Comparison of ENCODE assay signal across 18 cellular contexts in the genomic region with DNA sequence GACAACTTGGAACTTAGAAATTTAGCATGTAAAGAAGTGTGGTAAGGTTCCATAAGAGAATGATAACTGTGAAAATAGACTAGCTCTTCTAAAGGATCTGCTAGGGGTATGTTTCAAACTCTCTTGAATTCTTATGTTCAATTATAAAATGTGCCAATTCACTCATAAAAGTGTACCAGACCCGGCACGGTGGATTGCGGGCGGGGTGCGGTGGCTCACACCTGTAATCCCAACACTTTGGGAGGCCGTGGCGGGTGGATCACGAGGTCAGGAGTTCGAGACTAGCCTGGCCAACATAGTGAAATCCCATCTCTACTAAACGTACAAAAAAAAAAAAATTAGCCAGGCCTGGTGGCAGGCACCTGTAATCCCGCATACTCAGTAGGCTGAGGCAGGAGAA.
DNase-seq lines count a peak whose midpoint lies in the region; ATAC-seq and TF ChIP-seq lines count a peak whose summit lies in the region.
"Had no signal": no experiment of that assay in that cellular context is flagged by ENCODE, and none has a peak within 500 bp of the region (broad histone marks: within the 10 kb centered on the region; RNA-seq: fewer than 3 reads in every experiment).

No MANE protein-coding gene starts in this region.

- H3K4me1 ChIP-seq in heart right ventricle (peaks cover 3 to 42% (median 30%) of the 10 kb centered on the region in 9 donors), RWPE2 (ENCODE audit: insufficient read depth, poor library complexity, severe bottlenecking) (peaks cover 17% of the 10 kb centered on the region), gastroesophageal sphincter (peaks cover 0 to 30% (median 7%) of the 10 kb centered on the region in 3 donors), spleen (peaks cover 0 to 6% (median 2%) of the 10 kb centered on the region in 6 donors)
- H3K4me1 ChIP-seq: HAP-1 had no signal

- H3K36me3 ChIP-seq in heart right ventricle (no peaks in the 10 kb centered on the region), RWPE2 (ENCODE audit: low read depth) (no peaks in the 10 kb centered on the region), gastroesophageal sphincter (no peaks in the 10 kb centered on the region), spleen (no peaks in the 10 kb centered on the region)
- H3K36me3 ChIP-seq: HAP-1 had no signal

- TF ChIP-seq CTCF in heart right ventricle (IDR thresholded peaks at IDR 0.05) (no peak), RWPE2 (IDR thresholded peaks at IDR 0.05; ENCODE audit: poor library complexity, severe bottlenecking) (no peak), gastroesophageal sphincter (IDR thresholded peaks at IDR 0.05) (no peak), spleen (IDR thresholded peaks at IDR 0.05 in 8 of 11, conservative IDR thresholded peaks at IDR 0.05 in 3 of 11) (no peak), foreskin fibroblast (IDR thresholded peaks at IDR 0.05; ENCODE audit: low read depth, low read length) (no peak)

- ATAC-seq in heart right ventricle, result no peak
- no peak for ATAC-seq in RWPE2 (ENCODE audit: low read depth)
- peak; percentile 3 for ATAC-seq in gastroesophageal sphincter
- ATAC-seq in GM19397 (IDR thresholded peaks at IDR 0.05; ENCODE audit: unreplicated experiment), result no peak
- ATAC-seq in HG02884 (IDR thresholded peaks at IDR 0.05; ENCODE audit: unreplicated experiment), result no peak

- H3K27me3 ChIP-seq in heart right ventricle (no peaks in the 10 kb centered on the region), RWPE2 (ENCODE audit: insufficient read depth, poor library complexity, severe bottlenecking) (no peaks in the 10 kb centered on the region), gastroesophageal sphincter (no peaks in the 10 kb centered on the region), spleen (replicated peaks in 1 of 7) (no peaks in the 10 kb centered on the region)

- H3K4me3 ChIP-seq in heart right ventricle (no peak overlapping the region), RWPE2 (ENCODE audit: severe bottlenecking) (no peak overlapping the region), gastroesophageal sphincter (no peak overlapping the region), spleen (no peak overlapping the region), foreskin fibroblast (ENCODE audit: low read depth in 1 of 2, low read length in 2 of 2) (no peak overlapping the region)
- H3K4me3 ChIP-seq: HAP-1 had no signal

- WGBS in heart right ventricle, 2 donors, result 89 to 95% methylated on average over 11 of the region's 11 CpGs
- 88% methylated on average over 11 of the region's 11 CpGs; no CpG with 5 or more reads in 1 of the 2 donors for WGBS in gastroesophageal sphincter (ENCODE audit: low coverage in 1 of 2), 2 donors
- WGBS in spleen, 5 donors, result 85 to 93% (median 86%) methylated on average over 11 of the region's 11 CpGs

- TF ChIP-seq POLR2A in gastroesophageal sphincter (IDR thresholded peaks at IDR 0.05) (no peak), spleen (IDR thresholded peaks at IDR 0.05) (no peak)

- TF ChIP-seq EP300 in gastroesophageal sphincter (IDR thresholded peaks at IDR 0.05), result no peak

- H3K9me3 ChIP-seq in heart right ventricle, result peaks cover 0 to 9% (median 0%) of the 10 kb centered on the region in 11 donors
- no peaks in the 10 kb centered on the region for H3K9me3 ChIP-seq in RWPE2 (ENCODE audit: severe bottlenecking)
- H3K9me3 ChIP-seq in gastroesophageal sphincter, result peaks cover 0 to 5% (median 0%) of the 10 kb centered on the region in 3 donors
- H3K9me3 ChIP-seq in spleen, result peaks cover 0 to 9% (median 0%) of the 10 kb centered on the region in 8 donors
- H3K9me3 ChIP-seq: HAP-1 had no signal

- intact Hi-C loops in heart right ventricle (cut with DNase I), result loop anchor here in 1 of 10 donors (10.0 kb wide), 1 partner anchor 51 kb away; no protein-coding TSS in a partner anchor
- intact Hi-C loops in cardiac septum (cut with DNase I), result loop anchor here (5.0 kb wide), 1 partner anchor 48 kb away; no protein-coding TSS in a partner anchor
- intact Hi-C loops in spleen (cut with DNase I; ENCODE audit: low total_unique reads), result no loop called here

- DNase-seq in heart right ventricle (no peak), cardiac septum (ENCODE audit: low spot score) (no peak), RWPE2 (ENCODE audit: low spot score) (no peak), spleen (no peak), foreskin fibroblast (no peak)
- DNase-seq: MV-4-11; NCI-H1417 treated with DMSO at 0.1 percent for 48 hours; NCI-H1930; NCI-H2171; NCI-H446 treated with DMSO at 0.1 percent for 48 hours; NK-92 treated with Interleukin-12 subunit alpha and Interleukin-12 subunit beta, amount 100 ng/mL, for 24 hours; RPMI8226 had no signal

- H3K27ac ChIP-seq in heart right ventricle (peak overlapping the region in 7 of 10 donors; percentile 23 to 75 (median 49)), RWPE2 (ENCODE audit: poor library complexity, severe bottlenecking) (peak overlapping the region; percentile 98), gastroesophageal sphincter (peak overlapping the region in 1 of 4 donors; percentile 35), spleen (peak overlapping the region in 7 of 8 donors; percentile 44 to 85 (median 66))
- H3K27ac ChIP-seq: C4-2B, HL-60 had no signal
